Comparison of ENCODE assay signal across 8 cellular contexts in the genomic region with DNA sequence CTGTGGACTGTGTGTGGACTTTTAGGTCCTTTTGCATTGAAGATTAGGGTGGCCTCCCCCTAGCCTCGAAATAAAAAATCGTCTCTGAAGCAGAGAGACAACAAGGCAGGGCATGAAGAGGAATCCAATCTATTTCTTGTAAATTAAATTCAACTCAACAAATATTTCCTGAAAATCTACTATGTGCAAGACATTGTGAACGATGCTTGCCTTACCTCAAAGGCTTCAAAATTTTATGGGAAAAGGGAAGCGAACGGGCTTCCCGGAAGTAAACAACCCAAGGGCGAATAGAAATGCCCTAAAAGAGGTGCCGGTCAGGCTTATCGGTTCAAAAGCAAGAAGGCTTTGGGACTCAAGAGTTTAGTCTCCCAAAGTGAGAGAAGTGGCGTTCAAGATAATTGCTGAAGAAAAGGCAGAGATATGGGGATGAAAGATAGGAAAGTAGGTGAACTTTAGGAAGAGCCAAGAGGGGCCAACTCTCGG. TPM values are rescaled to one million over a fixed set of nuclear protein-coding genes. Genes with fewer than 3 reads are reported as not detected.
DNase-seq lines count a peak whose midpoint lies in the region; ATAC-seq and TF ChIP-seq lines count a peak whose summit lies in the region.

No MANE protein-coding gene starts in this region.

- peaks cover 62% of the 10 kb centered on the region for H3K79me2 ChIP-seq in Karpas-422 (ENCODE audit: low read length)

- H3K9ac ChIP-seq in Karpas-422 (ENCODE audit: low read length): peak overlapping the region; percentile 78

- H3K9me2 ChIP-seq in Karpas-422 (replicated peaks; ENCODE audit: insufficient read depth, low read length): no peaks in the 10 kb centered on the region

- H3K4me1 ChIP-seq in Karpas-422 (ENCODE audit: low read length) (peaks cover 55% of the 10 kb centered on the region), stomach (peaks cover 9 to 43% (median 26%) of the 10 kb centered on the region in 4 donors)

- peak overlapping the region; percentile 83 for H2AFZ ChIP-seq in Karpas-422 (ENCODE audit: low read length)

- H4K20me1 ChIP-seq in Karpas-422 (ENCODE audit: insufficient read depth, low read depth, low read length): no peaks in the 10 kb centered on the region

- H3K27ac ChIP-seq in Karpas-422 (ENCODE audit: low read length) (peak overlapping the region; percentile 80), stomach (peak overlapping the region; percentile 11 to 97 (median 92))

- 0 to 1% (median 0%) methylated on average over 11 of the region's 11 CpGs for WGBS in stomach, 5 donors

- H3K9me3 ChIP-seq in Karpas-422 (ENCODE audit: low read length) (no peaks in the 10 kb centered on the region), iPS-18c (ENCODE audit: control insufficient read depth, insufficient read depth, low read length) (no peaks in the 10 kb centered on the region), stomach (no peaks in the 10 kb centered on the region)

- H3K4me3 ChIP-seq in Karpas-422 (ENCODE audit: low read length): peak overlapping the region; percentile 74
- H3K4me3 ChIP-seq in iPS-18c (ENCODE audit: insufficient read depth, low read depth, low read length): peak overlapping the region; percentile 87
- peak overlapping the region; percentile 51 to 76 (median 70) for H3K4me3 ChIP-seq in stomach

- no peak for TF ChIP-seq EP300 in stomach (IDR thresholded peaks at IDR 0.05)

- CTCF ChIA-PET in activated CD8-positive, alpha-beta T cell treated with anti-CD3 and anti-CD28 coated beads for 36 hours (lab: Charles Lee): interaction anchor here (0.8 to 1.5 kb wide), 4 partner anchors 50 to 275 kb away, joined by 3 to 6 read pairs (median 4); no protein-coding TSS in a partner anchor

- intact Hi-C loops in activated CD8-positive, alpha-beta T cell treated with anti-CD3 and anti-CD28 coated beads for 36 hours (cut with micrococcal nuclease): loop anchor here (1.0 kb wide), 1 partner anchor 51 kb away; no protein-coding TSS in a partner anchor
- intact Hi-C loops in stomach (cut with DNase I; ENCODE audit: low total_unique reads): no loop called here

- peak overlapping the region; percentile 96 for H3K27ac Mint-ChIP-seq in T-helper 1 cell treated with Interleukin-12 subunit alpha and Interleukin-12 subunit beta and Interleukin-4 antibody, amounts not matched to agents 30 μg/mL and 1 μg/mL, for 36 hours
- peak overlapping the region; percentile 98 for H3K27ac Mint-ChIP-seq in activated CD8-positive, alpha-beta T cell treated with anti-CD3 and anti-CD28 coated beads for 36 hours

- no peaks in the 10 kb centered on the region for H3K36me3 ChIP-seq in Karpas-422 (ENCODE audit: insufficient read depth, low read length)
- no peaks in the 10 kb centered on the region for H3K36me3 ChIP-seq in stomach

- ATAC-seq in activated CD8-positive, alpha-beta T cell treated with anti-CD3 and anti-CD28 coated beads for 36 hours: no peak

- no peak for TF ChIP-seq CTCF in activated CD8-positive, alpha-beta T cell treated with anti-CD3 and anti-CD28 coated beads for 36 hours (IDR thresholded peaks at IDR 0.05)
- TF ChIP-seq CTCF in stomach (IDR thresholded peaks at IDR 0.05): no peak

- POLR2A ChIA-PET in activated CD8-positive, alpha-beta T cell treated with anti-CD3 and anti-CD28 coated beads for 36 hours (lab: Charles Lee): interaction anchor here (1.4 kb wide), 2 partner anchors 48 to 51 kb away, joined by 4 to 9 read pairs; a partner anchor contains a TSS

- H3K27me3 ChIP-seq in Karpas-422 (ENCODE audit: low read length) (no peaks in the 10 kb centered on the region), stomach (no peaks in the 10 kb centered on the region)

- H3K36me3 Mint-ChIP-seq in T-helper 1 cell treated with Interleukin-12 subunit alpha and Interleukin-12 subunit beta and Interleukin-4 antibody, amounts not matched to agents 30 μg/mL and 1 μg/mL, for 36 hours (ENCODE audit: low read depth): no peaks in the 10 kb centered on the region
- no peaks in the 10 kb centered on the region for H3K36me3 Mint-ChIP-seq in activated CD8-positive, alpha-beta T cell treated with anti-CD3 and anti-CD28 coated beads for 36 hours (ENCODE audit: low read depth)

- peak overlapping the region; percentile 92 for H3K4me2 ChIP-seq in Karpas-422 (ENCODE audit: low read depth, low read length, poor library complexity, severe bottlenecking)

- H3K4me3 Mint-ChIP-seq in T-helper 1 cell treated with Interleukin-12 subunit alpha and Interleukin-12 subunit beta and Interleukin-4 antibody, amounts not matched to agents 30 μg/mL and 1 μg/mL, for 36 hours: peak overlapping the region; percentile 93
- H3K4me3 Mint-ChIP-seq in activated CD8-positive, alpha-beta T cell treated with anti-CD3 and anti-CD28 coated beads for 36 hours: peak overlapping the region; percentile 95

- no peaks in the 10 kb centered on the region for H3K27me3 Mint-ChIP-seq in T-helper 1 cell treated with Interleukin-12 subunit alpha and Interleukin-12 subunit beta and Interleukin-4 antibody, amounts not matched to agents 30 μg/mL and 1 μg/mL, for 36 hours (ENCODE audit: low read depth)
- H3K27me3 Mint-ChIP-seq in activated CD8-positive, alpha-beta T cell treated with anti-CD3 and anti-CD28 coated beads for 36 hours: no peaks in the 10 kb centered on the region

- DNase-seq in T-helper 1 cell (no peak), Karpas-422 (no peak), stomach (no peak), T-helper 9 cell (no peak)
- no peak for DNase-seq in activated CD8-positive, alpha-beta T cell treated with anti-CD3 and anti-CD28 coated beads for 36 hours
- DNase-seq in stimulated activated CD8-positive, alpha-beta memory T cell treated with anti-CD3 and anti-CD28 coated beads, Interleukin-4, amount 100 ng/mL, for 48 hours: no peak

- peaks cover 29% of the 10 kb centered on the region for H3K4me1 Mint-ChIP-seq in T-helper 1 cell treated with Interleukin-12 subunit alpha and Interleukin-12 subunit beta and Interleukin-4 antibody, amounts not matched to agents 30 μg/mL and 1 μg/mL, for 36 hours (ENCODE audit: low read depth)
- H3K4me1 Mint-ChIP-seq in activated CD8-positive, alpha-beta T cell treated with anti-CD3 and anti-CD28 coated beads for 36 hours (ENCODE audit: low read depth): peaks cover 21% of the 10 kb centered on the region

- no peak for TF ChIP-seq POLR2A in stomach (IDR thresholded peaks at IDR 0.05)

- no peaks in the 10 kb centered on the region for H3K9me3 Mint-ChIP-seq in T-helper 1 cell treated with Interleukin-12 subunit alpha and Interleukin-12 subunit beta and Interleukin-4 antibody, amounts not matched to agents 30 μg/mL and 1 μg/mL, for 36 hours
- H3K9me3 Mint-ChIP-seq in activated CD8-positive, alpha-beta T cell treated with anti-CD3 and anti-CD28 coated beads for 36 hours: no peaks in the 10 kb centered on the region

RNA-seq across cellular contexts. Expression of a gene that starts 0.5 kb away (rescaled TPM):
- 6.5 and 7.0 TPM in 2 replicates for total RNA-seq in Karpas-422 (2014; rRNA removed; shearing (Covaris generic); ENCODE audit: low replicate concordance)
- 1 to 10 TPM; 5.8 to 5.9 TPM for total RNA-seq in activated CD8-positive, alpha-beta T cell treated with anti-CD3 and anti-CD28 coated beads for 36 hours
- 1 to 10 TPM in 4 of 5 donors, under 1 TPM in 1; 0.29 to 5.8 (median 3.2) TPM for total RNA-seq in stomach
- under 1 TPM; 0.37 to 0.90 (median 0.46) TPM for polyA plus RNA-seq in stomach

RNA-seq across cellular contexts. Expression of a gene that starts 0.8 kb away (rescaled TPM):
- 10.4 and 14.2 TPM in 2 replicates for total RNA-seq in Karpas-422 (2014; rRNA removed; shearing (Covaris generic); ENCODE audit: low replicate concordance)
- 10 to 100 TPM; 35.3 to 38.4 TPM for total RNA-seq in activated CD8-positive, alpha-beta T cell treated with anti-CD3 and anti-CD28 coated beads for 36 hours
- total RNA-seq in stomach: 10 to 100 TPM in 3 of 5 donors, 1 to 10 TPM in 1, under 1 TPM in 1; 0.87 to 46.9 (median 17.0) TPM
- 10 to 100 TPM; 22.2 to 73.2 (median 34.5) TPM for polyA plus RNA-seq in stomach

RNA-seq across cellular contexts. Expression of a gene that starts 48.2 kb away (rescaled TPM):
- total RNA-seq in Karpas-422 (2014; rRNA removed; shearing (Covaris generic); ENCODE audit: low replicate concordance): 0.45 and 1.7 TPM in 2 replicates
- 1 to 10 TPM; 4.1 to 5.5 TPM for total RNA-seq in activated CD8-positive, alpha-beta T cell treated with anti-CD3 and anti-CD28 coated beads for 36 hours
- 10 to 100 TPM in 4 of 5 donors, 1 to 10 TPM in 1; 9.5 to 31.3 (median 19.6) TPM for total RNA-seq in stomach
- 1 to 10 TPM in 2 of 3 donors, under 1 TPM in 1; 0.76 to 9.0 (median 3.9) TPM for polyA plus RNA-seq in stomach
